ENCODE assay signal across 9 cellular contexts in the genomic region with DNA sequence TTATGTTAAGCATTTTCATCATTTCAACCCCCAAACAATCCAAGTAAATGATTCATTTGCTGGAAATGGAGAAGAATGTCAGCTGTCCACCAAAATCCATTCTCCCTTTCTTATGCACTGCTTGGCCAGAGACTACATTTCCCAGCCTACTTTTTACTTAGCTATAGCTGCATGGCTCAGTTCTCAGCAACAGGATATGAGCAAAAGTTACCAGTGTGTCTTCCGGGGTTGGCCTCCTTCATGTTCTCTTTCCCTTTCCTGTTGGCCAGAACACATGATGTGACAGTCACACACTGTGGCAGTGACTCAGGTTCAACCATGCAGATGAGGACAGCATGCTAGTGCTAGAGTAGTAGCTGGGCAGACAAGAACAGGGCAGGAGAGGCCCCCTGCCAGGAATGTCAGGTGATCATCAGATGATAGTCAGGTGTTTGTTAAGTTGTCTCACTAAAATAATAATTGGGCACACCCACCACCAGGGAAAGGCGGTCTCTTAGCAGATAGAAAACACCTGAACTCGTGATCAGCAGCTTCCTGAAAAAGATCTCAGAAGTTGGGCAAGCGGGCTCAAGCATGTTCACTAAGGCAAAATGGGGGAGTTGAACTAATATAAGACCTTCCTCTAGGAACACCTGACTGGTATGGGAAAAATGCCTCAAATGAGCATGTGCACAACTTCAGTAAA. TPM values are rescaled to one million over a fixed set of nuclear protein-coding genes. Genes with fewer than 3 reads are reported as not detected.
DNase-seq lines count a peak whose midpoint lies in the region; ATAC-seq and TF ChIP-seq lines count a peak whose summit lies in the region.
"Had no signal": no experiment of that assay in that cellular context is flagged by ENCODE, and none has a peak within 500 bp of the region (broad histone marks: within the 10 kb centered on the region; RNA-seq: fewer than 3 reads in every experiment).

No MANE protein-coding gene starts in this region.

- H3K4me2 ChIP-seq in DOHH2 (ENCODE audit: low read length): peak overlapping the region; percentile 24; the same call in 1 of the 2 replicates
- H3K4me2 ChIP-seq in Loucy (ENCODE audit: low read depth, low read length, poor library complexity, severe bottlenecking): peak overlapping the region; percentile 60

- no peaks in the 10 kb centered on the region for H3K79me2 ChIP-seq in DOHH2 (ENCODE audit: control insufficient read depth, low read length)
- H3K79me2 ChIP-seq in Loucy (ENCODE audit: insufficient read depth, low read length): no peaks in the 10 kb centered on the region
- H3K79me2 ChIP-seq: parathyroid adenoma had no signal

- TF ChIP-seq POLR2A in gastroesophageal sphincter (IDR thresholded peaks at IDR 0.05): no peak

- H3K4me1 ChIP-seq in DOHH2 (ENCODE audit: control insufficient read depth, low read length) (peaks cover 8% of the 10 kb centered on the region), Loucy (ENCODE audit: insufficient read depth, low read length, poor library complexity, severe bottlenecking) (peaks cover 20% of the 10 kb centered on the region), gastroesophageal sphincter (peaks cover 0 to 9% (median 3%) of the 10 kb centered on the region in 3 donors)
- H3K4me1 ChIP-seq: parathyroid adenoma had no signal

- no peaks in the 10 kb centered on the region for H3F3A ChIP-seq in DOHH2 (ENCODE audit: control insufficient read depth, insufficient read depth)
- 0 out of 2 replicates have a peak, but pooled peaks cover 3% of the 10 kb centered on the region for H3F3A ChIP-seq in Loucy (ENCODE audit: low read depth)

- H3K9me3 ChIP-seq in DOHH2 (ENCODE audit: control insufficient read depth, insufficient read depth, low read length) (no peaks in the 10 kb centered on the region), Loucy (ENCODE audit: insufficient read depth, low read depth, low read length) (no peaks in the 10 kb centered on the region), gastroesophageal sphincter (no peaks in the 10 kb centered on the region)

- WGBS in gastroesophageal sphincter (ENCODE audit: low coverage in 1 of 2), 2 donors: 86 to 93% methylated on average over 3 to 4 of the region's 4 CpGs

- no peak overlapping the region for H3K27ac ChIP-seq in DOHH2 (ENCODE audit: low read depth, low read length)
- H3K27ac ChIP-seq in gastroesophageal sphincter: no peak overlapping the region
- H3K27ac ChIP-seq: parathyroid adenoma had no signal

- H2AFZ ChIP-seq in Loucy (ENCODE audit: low read length): peak overlapping the region; percentile 90
- H2AFZ ChIP-seq: parathyroid adenoma had no signal

- peaks cover 4% of the 10 kb centered on the region; the same call in 1 of the 2 replicates for H3K27me3 ChIP-seq in DOHH2 (ENCODE audit: control insufficient read depth, low read length)
- H3K27me3 ChIP-seq in Loucy (ENCODE audit: insufficient read depth, low read length, poor library complexity, severe bottlenecking): no peaks in the 10 kb centered on the region
- H3K27me3 ChIP-seq in gastroesophageal sphincter: no peaks in the 10 kb centered on the region
- no peaks in the 10 kb centered on the region for H3K27me3 ChIP-seq in H7 (ENCODE audit: control insufficient read depth, insufficient read depth, low read length)

- no peak overlapping the region for H3K9ac ChIP-seq in Loucy (ENCODE audit: low read depth, low read length, poor library complexity, severe bottlenecking)
- H3K9ac ChIP-seq: parathyroid adenoma had no signal

- no peaks in the 10 kb centered on the region for H4K20me1 ChIP-seq in DOHH2 (ENCODE audit: control insufficient read depth, insufficient read depth, low read depth, low read length)
- H4K20me1 ChIP-seq in Loucy (ENCODE audit: insufficient read depth, low read length, poor library complexity, severe bottlenecking): no peaks in the 10 kb centered on the region

- no peaks in the 10 kb centered on the region for H3K9me2 ChIP-seq in DOHH2 (replicated peaks; ENCODE audit: control insufficient read depth, low read length)
- H3K9me2 ChIP-seq in Loucy (replicated peaks; ENCODE audit: low read depth, low read length): no peaks in the 10 kb centered on the region

- TF ChIP-seq EP300 in gastroesophageal sphincter (IDR thresholded peaks at IDR 0.05): no peak

- TF ChIP-seq CTCF in DOHH2 (IDR thresholded peaks at IDR 0.05; ENCODE audit: low read depth, low read length, poor library complexity, severe bottlenecking) (no peak), Loucy (conservative IDR thresholded peaks at IDR 0.05; ENCODE audit: low read length) (no peak), gastroesophageal sphincter (IDR thresholded peaks at IDR 0.05) (no peak)

- ATAC-seq in GM21619 (IDR thresholded peaks at IDR 0.05; ENCODE audit: unreplicated experiment) (peak; percentile 93), gastroesophageal sphincter (peak; percentile 61)

- H3K36me3 ChIP-seq in DOHH2 (ENCODE audit: control insufficient read depth, low read length): no peaks in the 10 kb centered on the region
- H3K36me3 ChIP-seq in Loucy (ENCODE audit: insufficient read depth, low read length): no peaks in the 10 kb centered on the region
- H3K36me3 ChIP-seq in gastroesophageal sphincter: no peaks in the 10 kb centered on the region
- no peaks in the 10 kb centered on the region for H3K36me3 ChIP-seq in H7 (replicated peaks; ENCODE audit: control insufficient read depth, insufficient read depth, low read length)

- no peak overlapping the region for H3K4me3 ChIP-seq in DOHH2 (ENCODE audit: low read length)
- H3K4me3 ChIP-seq in Loucy (ENCODE audit: low read length, poor library complexity, severe bottlenecking): peak overlapping the region; percentile 35
- no peak overlapping the region for H3K4me3 ChIP-seq in gastroesophageal sphincter
- H3K4me3 ChIP-seq in H7 (ENCODE audit: insufficient read depth, low read depth, low read length): no peak overlapping the region

- DNase-seq in activated CD8-positive, alpha-beta memory T cell treated with anti-CD3 and anti-CD28 coated beads, Interleukin-2, amount 50 U/mL, for 24 hours (ENCODE audit: extremely low read depth): peak; percentile 51
- DNase-seq in stimulated activated CD8-positive, alpha-beta memory T cell treated with anti-CD3 and anti-CD28 coated beads, Interleukin-4, amount 100 ng/mL, for 4 hours (ENCODE audit: low read depth in 2 of 2, low spot score in 1 of 2): peak; percentile 44 to 46
- DNase-seq in H7 (no peak), SHP77 treated with DMSO at 0.1 percent for 48 hours (lab: John Stamatoyannopoulos, UW) (no peak)

RNA-seq across cellular contexts. Expression of gene GPR150, which starts 12.2 kb away (rescaled TPM):
- total RNA-seq in gastroesophageal sphincter: under 1 TPM in 2 of 4 donors, not detected in 2; 0.31 to 0.39 TPM
- 0.15 TPM in 1 of 2 replicates, not detected in the other for total RNA-seq in H7 (2014; rRNA removed; shearing (Covaris generic))

RNA-seq across cellular contexts. Expression of gene RFESD, which starts 14.4 kb away (rescaled TPM):
- 1 to 10 TPM in 3 of 4 donors, under 1 TPM in 1; 0.89 to 2.6 (median 1.8) TPM for total RNA-seq in gastroesophageal sphincter
- total RNA-seq in H7 (2014; rRNA removed; shearing (Covaris generic)): 3.3 and 4.2 TPM in 2 replicates

RNA-seq across cellular contexts. Expression of gene SPATA9, which starts 50.7 kb away (rescaled TPM):
- under 1 TPM in 1 of 4 donors, not detected in 3; 0.27 TPM for total RNA-seq in gastroesophageal sphincter
- total RNA-seq in H7 (2014; rRNA removed; shearing (Covaris generic)): not detected in 2 replicates

Comparison
In these comparisons a context has a peak if more than half of its experiments do, and no peak if none do; other contexts are left out.
1. DNase-seq: peak in activated CD8-positive, alpha-beta memory T cell treated with anti-CD3 and anti-CD28 coated beads, Interleukin-2, amount 50 U/mL, for 24 hours (single experiment) and stimulated activated CD8-positive, alpha-beta memory T cell treated with anti-CD3 and anti-CD28 coated beads, Interleukin-4, amount 100 ng/mL, for 4 hours (2 of 2); none in H7 (single experiment) and SHP77 treated with DMSO at 0.1 percent for 48 hours (single experiment).